20 cellular contexts compared by ENCODE assay signal in the genomic region with DNA sequence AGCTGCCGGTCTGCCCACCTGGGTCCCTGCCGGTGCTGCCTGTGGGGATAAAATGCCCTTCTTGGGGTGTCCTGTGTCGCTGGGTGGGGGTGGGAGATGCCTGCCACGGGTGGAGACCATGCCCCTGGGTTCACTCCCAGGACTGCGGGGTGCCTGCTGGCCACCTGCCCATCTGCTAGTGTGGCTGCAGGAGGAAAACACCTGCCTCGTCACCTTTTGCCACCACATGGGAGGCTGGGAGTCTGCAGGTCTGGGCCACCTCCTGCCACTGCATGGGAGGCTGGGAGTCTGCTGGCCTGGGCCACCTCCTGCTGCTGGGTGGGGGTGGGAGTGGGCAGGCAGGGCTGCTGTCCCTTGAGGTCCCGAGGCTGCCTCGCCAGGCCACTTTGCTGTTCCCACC. TPM values are rescaled to one million over a fixed set of nuclear protein-coding genes. Genes with fewer than 3 reads are reported as not detected.
"Had no signal": no experiment of that assay in that cellular context is flagged by ENCODE, and none has a peak within 500 bp of the region (broad histone marks: within the 10 kb centered on the region; RNA-seq: fewer than 3 reads in every experiment).

No MANE protein-coding gene starts in this region.

- H3K27me3 ChIP-seq: MG63 had no signal

- H3K4me3 ChIP-seq: MG63, SJSA1, SK-N-MC had no signal

- DNase-seq: IMR-90, Karpas-422, KG1, MG63, NCI-H1092, NCI-H1105 treated with DMSO at 0.1 percent for 48 hours, NCI-H1417 treated with DMSO at 0.1 percent for 48 hours, NCI-H146, NCI-H1694 treated with DMSO at 0.1 percent for 48 hours, NCI-H1930, NCI-H2107, NCI-H2227 treated with DMSO at 0.1 percent for 48 hours, NCI-H524, NCI-H82, PC-3, SIG-M5 had no signal

- H3K27ac ChIP-seq: RWPE1, SJSA1, SK-N-MC had no signal

- H3K36me3 ChIP-seq: MG63, SJSA1 had no signal

- H3K4me1 ChIP-seq: SJSA1 had no signal

- H3K9me3 ChIP-seq: MG63, SJSA1 had no signal

RNA-seq across cellular contexts. Expression of gene AFAP1, which starts 58.8 kb away (rescaled TPM):
- total RNA-seq: OCI-LY7 had no signal
